In the genomic region with DNA sequence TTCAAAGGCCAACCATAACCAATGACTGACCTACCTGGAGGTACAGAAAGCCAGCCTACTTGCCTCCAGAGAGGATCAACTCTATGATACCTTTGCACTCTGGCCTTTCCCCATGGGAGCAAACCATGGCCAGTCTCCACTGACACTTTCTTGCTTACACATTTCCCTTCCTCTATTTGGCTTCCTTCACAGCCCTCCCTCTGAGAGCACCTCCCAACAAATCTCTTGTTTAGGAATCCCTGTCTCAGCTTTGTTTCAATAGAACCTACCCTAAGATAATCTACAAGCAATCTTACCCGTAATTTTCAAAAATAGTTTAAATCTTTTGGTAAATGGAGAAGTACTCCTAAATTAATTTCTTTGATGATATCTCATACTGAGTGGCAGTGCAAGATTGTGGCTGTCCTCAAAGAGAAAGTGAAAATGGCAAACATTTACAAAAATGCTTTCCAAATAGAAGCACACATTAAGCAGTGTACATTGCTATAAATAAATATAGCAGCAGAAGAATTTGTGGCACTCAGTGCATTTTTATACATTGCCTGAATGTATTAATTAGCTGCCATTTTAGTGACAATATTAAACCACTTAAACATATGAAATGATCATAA, we compare ENCODE assay signal across 33 cellular contexts.
DNase-seq lines count a peak whose midpoint lies in the region; ATAC-seq, FAIRE-seq and TF ChIP-seq lines count a peak whose summit lies in the region.
"Had no signal": no experiment of that assay in that cellular context is flagged by ENCODE, and none has a peak within 500 bp of the region (broad histone marks: within the 10 kb centered on the region; RNA-seq: fewer than 3 reads in every experiment).

No MANE protein-coding gene starts in this region.

- ATAC-seq in GM18858 (IDR thresholded peaks at IDR 0.05; ENCODE audit: unreplicated experiment) (peak; percentile 38), GM21447 (IDR thresholded peaks at IDR 0.05; ENCODE audit: unreplicated experiment) (peak; percentile 50), HG03565 (IDR thresholded peaks at IDR 0.05; ENCODE audit: unreplicated experiment) (peak; percentile 34), K562 (peak; percentile 21)
- ATAC-seq: activated naive CD8-positive, alpha-beta T cell treated with anti-CD3 and anti-CD28 coated beads, Interleukin-2, amount 50 U/mL, for 24 hours; left colon; natural killer cell; Panc1; WTC11 had no signal

- intact Hi-C loops in K562 (cut with micrococcal nuclease): loop anchor here (5.0 kb wide), 1 partner anchor 141 kb away; a partner anchor contains a TSS

- no peak for TF ChIP-seq POLR2A in K562 (conservative IDR thresholded peaks at IDR 0.05)

- no peaks in the 10 kb centered on the region for H3K9me1 ChIP-seq in K562 (ENCODE audit: control insufficient read depth, insufficient read depth, low read length)

- H2AFZ ChIP-seq in K562 (ENCODE audit: low read depth, low read length) (peak overlapping the region; percentile 19; the same call in 1 of the 2 replicates), SK-N-SH (ENCODE audit: low read depth) (no peak overlapping the region)

- H3K4me2 ChIP-seq in K562 (ENCODE audit: insufficient read depth, low read length) (no peak overlapping the region), SK-N-SH (no peak overlapping the region)

- TF ChIP-seq CTCF in K562 (IDR thresholded peaks at IDR 0.05 in 2 of 3, conservative IDR thresholded peaks at IDR 0.05 in 1 of 3; ENCODE audit: insufficient read depth in 2 of 3, low read depth in 1 of 3, low read length in 3 of 3) (no peak), foreskin fibroblast (IDR thresholded peaks at IDR 0.05; ENCODE audit: low read depth, low read length) (no peak), SK-N-SH (IDR thresholded peaks at IDR 0.05) (no peak), WERI-Rb-1 (IDR thresholded peaks at IDR 0.05; ENCODE audit: low read depth, low read length) (no peak)

- no peaks in the 10 kb centered on the region for H3K79me2 ChIP-seq in K562 (ENCODE audit: control insufficient read depth, insufficient read depth, low read length)
- no peaks in the 10 kb centered on the region for H3K79me2 ChIP-seq in SK-N-SH (ENCODE audit: insufficient read depth)

- H4K20me1 ChIP-seq in K562 (replicated peaks; ENCODE audit: control insufficient read depth, insufficient read depth, low read length): no peaks in the 10 kb centered on the region
- no peaks in the 10 kb centered on the region for H4K20me1 ChIP-seq in SK-N-SH (ENCODE audit: insufficient read depth)

- H3K36me3 ChIP-seq in K562 (ENCODE audit: control insufficient read depth, insufficient read depth, low read length) (no peaks in the 10 kb centered on the region), SK-N-SH (replicated peaks in 1 of 2; ENCODE audit: control insufficient read depth in 1 of 2, insufficient read depth in 2 of 2, low read length in 1 of 2) (no peaks in the 10 kb centered on the region), WERI-Rb-1 (no peaks in the 10 kb centered on the region)
- H3K36me3 ChIP-seq: MG63, tibial artery had no signal

- no peak for TF ChIP-seq RAD21 in K562 (CRISPR knock-in tag; conservative IDR thresholded peaks at IDR 0.05 in 1 of 2, IDR thresholded peaks at IDR 0.05 in 1 of 2)
- TF ChIP-seq RAD21 in SK-N-SH (IDR thresholded peaks at IDR 0.05; ENCODE audit: low read length): no peak

- H3K27ac ChIP-seq in K562 (ENCODE audit: extremely low read depth, low read depth, low read length) (no peak overlapping the region), SK-N-SH (ENCODE audit: low read depth in 2 of 2, low read length in 1 of 2) (no peak overlapping the region), WERI-Rb-1 (no peak overlapping the region)
- H3K27ac ChIP-seq: coronary artery, epithelial cell of prostate, tibial artery had no signal

- no peak for DNase-seq in K562 (ENCODE audit: extremely low read depth in 1 of 4, low spot score in 3 of 4)
- DNase-seq in foreskin fibroblast: no peak
- no peak for DNase-seq in SK-N-SH
- no peak for DNase-seq in WERI-Rb-1
- DNase-seq: ACHN; activated CD4-positive, alpha-beta T cell treated with anti-CD3 and anti-CD28 coated beads, Interleukin-2, amount 50 U/mL, for 4 hours; activated naive CD4-positive, alpha-beta T cell; activated naive CD8-positive, alpha-beta T cell treated with anti-CD3 and anti-CD28 coated beads, Interleukin-2, amount 50 U/mL, for 24 hours; caudate nucleus; DMS153; effector memory CD4-positive, alpha-beta T cell; HCEC 1CT; immature natural killer cell; left colon; MG63; natural killer cell; NCI-H1417 treated with DMSO at 0.1 percent for 48 hours; NCI-H2081; NCI-H2227 treated with DMSO at 0.1 percent for 48 hours; NCI-H526; occipital lobe; Right ventricle myocardium superior; stimulated activated CD4-positive, alpha-beta T cell treated with anti-CD3 and anti-CD28 coated beads, Interleukin-4, amount 100 ng/mL, for 24 hours; SW 1271; tibial artery had no signal

- H3K9ac ChIP-seq in K562 (ENCODE audit: insufficient read depth in 1 of 2, low read depth in 2 of 2, low read length in 2 of 2) (no peak overlapping the region), SK-N-SH (no peak overlapping the region)

- H3K9me3 ChIP-seq in K562 (replicated peaks; ENCODE audit: control insufficient read depth, insufficient read depth, low read depth, low read length) (no peaks in the 10 kb centered on the region), SK-N-SH (no peaks in the 10 kb centered on the region), WERI-Rb-1 (ENCODE audit: severe bottlenecking) (no peaks in the 10 kb centered on the region)
- H3K9me3 ChIP-seq: MG63, tibial artery had no signal

- TF ChIP-seq EP300 in K562 (IDR thresholded peaks at IDR 0.05; ENCODE audit: low read length) (no peak), SK-N-SH (IDR thresholded peaks at IDR 0.05; ENCODE audit: borderline replicate concordance in 1 of 2, low read depth in 1 of 2, low read length in 1 of 2) (no peak)

- CTCF ChIA-PET in K562 (lab: Yijun Ruan, JAX; ENCODE audit: low intra/inter-chr PET ratio): no interaction called here
- CTCF ChIA-PET in SK-N-SH (lab: Yijun Ruan, JAX): interaction anchor here (0.6 kb wide), 1 partner anchor 115 kb away, joined by 3 read pairs; no protein-coding TSS in a partner anchor

- H3K4me3 ChIP-seq in K562 (no peak overlapping the region), foreskin fibroblast (ENCODE audit: low read depth in 1 of 2, low read length in 2 of 2) (no peak overlapping the region), SK-N-SH (ENCODE audit: low read depth in 2 of 2, low read length in 1 of 2) (no peak overlapping the region), WERI-Rb-1 (ENCODE audit: low read depth, low read length) (no peak overlapping the region)
- H3K4me3 ChIP-seq: coronary artery, MG63, tibial artery had no signal

- in situ Hi-C loops in K562 (cut with MboI): no loop called here

- POLR2A ChIA-PET in K562 (lab: Yijun Ruan, JAX): no interaction called here
- POLR2A ChIA-PET in SK-N-SH (lab: Yijun Ruan, JAX): no interaction called here

- WGBS in K562 (ENCODE audit: insufficient coverage, low coverage, missing lambda C conversion rate): 5% methylated on average over 1 of the region's 1 CpG
- WGBS in SK-N-SH (ENCODE audit: low lambda C conversion rate): 43% methylated on average over 1 of the region's 1 CpG

- H3F3A ChIP-seq in SK-N-SH (replicated peaks; ENCODE audit: insufficient read depth): no peaks in the 10 kb centered on the region

- no TSS peak for BruUV-seq in K562 (replicated peaks; lab: Mats Ljungman, UMichigan)

- no peaks in the 10 kb centered on the region for H3K9me2 ChIP-seq in SK-N-SH

- H3K27me3 ChIP-seq in K562 (ENCODE audit: control insufficient read depth in 2 of 2, insufficient read depth in 2 of 2, low read length in 2 of 2) (no peaks in the 10 kb centered on the region), SK-N-SH (ENCODE audit: insufficient read depth) (no peaks in the 10 kb centered on the region), WERI-Rb-1 (ENCODE audit: insufficient read depth, low read depth, severe bottlenecking) (no peaks in the 10 kb centered on the region)
- H3K27me3 ChIP-seq: MG63, tibial artery had no signal

- H3K4me1 ChIP-seq in K562 (replicated peaks in 1 of 2; ENCODE audit: control insufficient read depth in 2 of 2, insufficient read depth in 2 of 2, low read length in 2 of 2) (peaks cover 4 to 12% of the 10 kb centered on the region in 2 experiments; a peak in 4 of 5 replicates), SK-N-SH (ENCODE audit: control insufficient read depth in 1 of 2, insufficient read depth in 2 of 2, low read depth in 1 of 2, low read length in 1 of 2) (no peaks in the 10 kb centered on the region; a peak in 1 of 4 replicates)
- H3K4me1 ChIP-seq: tibial artery had no signal

- no peak for FAIRE-seq in K562 (lab: Jason Lieb, UNC)
- FAIRE-seq: HTR-8/SVneo had no signal

TF ChIP-seq in K562, 482 proteins besides CTCF, POLR2A, EP300 and RAD21 (continues in another document):
- no peak for TF ChIP-seq ZNF764 (CRISPR knock-in tag; IDR thresholded peaks at IDR 0.05; ENCODE audit: low read depth)
- peak; percentile 80 for TF ChIP-seq MAFG (tag; conservative IDR thresholded peaks at IDR 0.05)
- TF ChIP-seq, protein P1, sequence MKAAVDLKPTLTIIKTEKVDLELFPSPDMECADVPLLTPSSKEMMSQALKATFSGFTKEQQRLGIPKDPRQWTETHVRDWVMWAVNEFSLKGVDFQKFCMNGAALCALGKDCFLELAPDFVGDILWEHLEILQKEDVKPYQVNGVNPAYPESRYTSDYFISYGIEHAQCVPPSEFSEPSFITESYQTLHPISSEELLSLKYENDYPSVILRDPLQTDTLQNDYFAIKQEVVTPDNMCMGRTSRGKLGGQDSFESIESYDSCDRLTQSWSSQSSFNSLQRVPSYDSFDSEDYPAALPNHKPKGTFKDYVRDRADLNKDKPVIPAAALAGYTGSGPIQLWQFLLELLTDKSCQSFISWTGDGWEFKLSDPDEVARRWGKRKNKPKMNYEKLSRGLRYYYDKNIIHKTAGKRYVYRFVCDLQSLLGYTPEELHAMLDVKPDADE (conservative IDR thresholded peaks at IDR 0.05; ENCODE audit: control insufficient read depth, low read depth, low read length): no peak
- peak; percentile 72; the same call in 1 of the 2 replicates for TF ChIP-seq MAFF (IDR thresholded peaks at IDR 0.05; ENCODE audit: low read length)

TF ChIP-seq in SK-N-SH, 30 proteins besides CTCF, POLR2A, EP300 and RAD21 (continues in another document):
- TF ChIP-seq, protein P2, sequence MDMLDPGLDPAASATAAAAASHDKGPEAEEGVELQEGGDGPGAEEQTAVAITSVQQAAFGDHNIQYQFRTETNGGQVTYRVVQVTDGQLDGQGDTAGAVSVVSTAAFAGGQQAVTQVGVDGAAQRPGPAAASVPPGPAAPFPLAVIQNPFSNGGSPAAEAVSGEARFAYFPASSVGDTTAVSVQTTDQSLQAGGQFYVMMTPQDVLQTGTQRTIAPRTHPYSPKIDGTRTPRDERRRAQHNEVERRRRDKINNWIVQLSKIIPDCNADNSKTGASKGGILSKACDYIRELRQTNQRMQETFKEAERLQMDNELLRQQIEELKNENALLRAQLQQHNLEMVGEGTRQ (IDR thresholded peaks at IDR 0.05; ENCODE audit: borderline replicate concordance, low read depth, low read length): no peak
- TF ChIP-seq POLR2AphosphoS5 (IDR thresholded peaks at IDR 0.05; ENCODE audit: low read depth, low read length) (no peak), GABPA (IDR thresholded peaks at IDR 0.05; ENCODE audit: low read depth) (no peak), RXRA (IDR thresholded peaks at IDR 0.05; ENCODE audit: borderline replicate concordance, low read depth) (no peak), TAF1 (IDR thresholded peaks at IDR 0.05; ENCODE audit: borderline replicate concordance, low read depth, low read length) (no peak)
